In genomic region chr1:36390411-36390810, GRCh38 we compare ENCODE assay signal across 15 cellular contexts. TPM values are rescaled to one million over a fixed set of nuclear protein-coding genes. Genes with fewer than 3 reads are reported as not detected.
DNase-seq lines count a peak whose midpoint lies in the region; ATAC-seq and TF ChIP-seq lines count a peak whose summit lies in the region.
"Had no signal": no experiment of that assay in that cellular context is flagged by ENCODE, and none has a peak within 500 bp of the region (broad histone marks: within the 10 kb centered on the region; RNA-seq: fewer than 3 reads in every experiment).

No MANE protein-coding gene starts in this region.

- in situ Hi-C loops in transverse colon (cut with MboI; ENCODE audit: low pct_ligation_motif_present in 1 of 4, low pct_unique_long_range_greater_than_20kb in 1 of 4, low sequenced_read_pairs in 3 of 4) (no loop called here), HAP-1 (cut with MboI; ENCODE audit: low sequenced_read_pairs) (no loop called here)

- no peaks in the 10 kb centered on the region for H3K9me3 Mint-ChIP-seq in activated naive CD4-positive, alpha-beta T cell treated with anti-CD3 and anti-CD28 coated beads, Interleukin-2, amount 10 ng/mL, durations not matched to agents 7 days and 5 days
- no peaks in the 10 kb centered on the region for H3K9me3 Mint-ChIP-seq in memory B cell

- no peak for TF ChIP-seq EP300 in transverse colon (IDR thresholded peaks at IDR 0.05; ENCODE audit: low read depth)

- no peak for ATAC-seq in memory B cell (ENCODE audit: low read depth)
- ATAC-seq in HG02970 (IDR thresholded peaks at IDR 0.05; ENCODE audit: low FRiP score, unreplicated experiment) = no peak
- ATAC-seq: pancreas had no signal

- H4K20me1 ChIP-seq in SU-DHL-6 (ENCODE audit: low read depth, low read length) = no peaks in the 10 kb centered on the region

- no peak overlapping the region for H3K4me3 Mint-ChIP-seq in activated naive CD4-positive, alpha-beta T cell treated with anti-CD3 and anti-CD28 coated beads, Interleukin-2, amount 10 ng/mL, durations not matched to agents 7 days and 5 days
- H3K4me3 Mint-ChIP-seq in memory B cell = peak overlapping the region; percentile 67

- H3K4me2 ChIP-seq in SU-DHL-6 (ENCODE audit: low read depth, low read length, poor library complexity, severe bottlenecking) = peak overlapping the region; percentile 53

- no peaks in the 10 kb centered on the region for H3K9me2 ChIP-seq in SU-DHL-6 (replicated peaks; ENCODE audit: insufficient read depth, low read length)

- WGBS in transverse colon (ENCODE audit: low coverage in 1 of 2), 2 donors = 69 to 90% methylated on average over 2 of the region's 2 CpGs

- no peak overlapping the region for H2AFZ ChIP-seq in SU-DHL-6 (ENCODE audit: low read depth, low read length, severe bottlenecking)

- peak overlapping the region; percentile 38 for H3K9ac ChIP-seq in SU-DHL-6 (ENCODE audit: low read length)

- CTCF ChIA-PET in activated naive CD4-positive, alpha-beta T cell treated with anti-CD3 and anti-CD28 coated beads, Interleukin-2, amount 10 ng/mL, durations not matched to agents 7 days and 5 days (lab: Charles Lee) = no interaction called here

- intact Hi-C loops in transverse colon (cut with DNase I; ENCODE audit: low total_unique reads) = no loop called here

- H3K27me3 Mint-ChIP-seq in activated naive CD4-positive, alpha-beta T cell treated with anti-CD3 and anti-CD28 coated beads, Interleukin-2, amount 10 ng/mL, durations not matched to agents 7 days and 5 days = no peaks in the 10 kb centered on the region
- H3K27me3 Mint-ChIP-seq in memory B cell = no peaks in the 10 kb centered on the region

- no peaks in the 10 kb centered on the region for H3K36me3 ChIP-seq in SU-DHL-6 (ENCODE audit: low read length)
- peaks cover 0 to 18% (median 7%) of the 10 kb centered on the region in 4 donors for H3K36me3 ChIP-seq in transverse colon
- peaks cover 22% of the 10 kb centered on the region for H3K36me3 ChIP-seq in HAP-1 (replicated peaks)

- no peak for TF ChIP-seq CTCF in SU-DHL-6 (IDR thresholded peaks at IDR 0.05; ENCODE audit: insufficient read depth, low read length, poor library complexity, severe bottlenecking)
- no peak for TF ChIP-seq CTCF in transverse colon (IDR thresholded peaks at IDR 0.05)

- H3K4me1 ChIP-seq in transverse colon (peaks cover 12 to 34% (median 16%) of the 10 kb centered on the region in 4 donors), HAP-1 (peaks cover 15% of the 10 kb centered on the region)

- peaks cover 27% of the 10 kb centered on the region for H3K4me1 Mint-ChIP-seq in activated naive CD4-positive, alpha-beta T cell treated with anti-CD3 and anti-CD28 coated beads, Interleukin-2, amount 10 ng/mL, durations not matched to agents 7 days and 5 days
- peaks cover 59% of the 10 kb centered on the region for H3K4me1 Mint-ChIP-seq in memory B cell

- peaks cover 39% of the 10 kb centered on the region for H3K36me3 Mint-ChIP-seq in activated naive CD4-positive, alpha-beta T cell treated with anti-CD3 and anti-CD28 coated beads, Interleukin-2, amount 10 ng/mL, durations not matched to agents 7 days and 5 days
- peaks cover 22% of the 10 kb centered on the region for H3K36me3 Mint-ChIP-seq in memory B cell

- TF ChIP-seq POLR2A in transverse colon (IDR thresholded peaks at IDR 0.05) = no peak

- H3K27me3 ChIP-seq in SU-DHL-6 (ENCODE audit: low read length) (no peaks in the 10 kb centered on the region), transverse colon (no peaks in the 10 kb centered on the region), HAP-1 (ENCODE audit: low read depth) (no peaks in the 10 kb centered on the region)
- H3K27me3 ChIP-seq: pancreas had no signal

- peaks cover 5% of the 10 kb centered on the region; the same call in 1 of the 2 replicates for H3K79me2 ChIP-seq in SU-DHL-6 (ENCODE audit: insufficient read depth, low read length)

- H3K4me3 ChIP-seq in SU-DHL-6 (ENCODE audit: insufficient read depth, low read length, poor library complexity, severe bottlenecking) (no peak overlapping the region), transverse colon (no peak overlapping the region), HAP-1 (no peak overlapping the region)
- H3K4me3 ChIP-seq: pancreas had no signal

- peaks cover 58% of the 10 kb centered on the region for H3F3A ChIP-seq in SU-DHL-6 (ENCODE audit: insufficient read depth)

- no peaks in the 10 kb centered on the region for H3K9me3 ChIP-seq in SU-DHL-6 (ENCODE audit: insufficient read depth, low read length)
- no peaks in the 10 kb centered on the region for H3K9me3 ChIP-seq in transverse colon
- no peaks in the 10 kb centered on the region for H3K9me3 ChIP-seq in HAP-1
- H3K9me3 ChIP-seq: pancreas had no signal

- no peak for DNase-seq in activated naive CD4-positive, alpha-beta T cell treated with anti-CD3 and anti-CD28 coated beads, Interleukin-2, amount 10 ng/mL, durations not matched to agents 7 days and 5 days
- DNase-seq in activated naive CD4-positive, alpha-beta T cell treated with anti-CD3 and anti-CD28 coated beads, Interleukin-2, amount 50 U/mL, for 16 hours = no peak
- DNase-seq in memory B cell (ENCODE audit: low spot score in 2 of 2) = no peak
- DNase-seq in transverse colon = no peak
- DNase-seq in HAP-1 (ENCODE audit: low spot score in 2 of 2) = no peak
- DNase-seq in NCI-H2107 treated with DMSO at 0.1 percent for 48 hours (lab: John Stamatoyannopoulos, UW; ENCODE audit: unreplicated experiment) = no peak
- DNase-seq: Calu3, cortex of kidney, kidney, NCI-H1694 treated with DMSO at 0.1 percent for 48 hours, NCI-H510A treated with DMSO at 0.1 percent for 48 hours, pancreas, WERI-Rb-1 had no signal

- H3K27ac Mint-ChIP-seq in activated naive CD4-positive, alpha-beta T cell treated with anti-CD3 and anti-CD28 coated beads, Interleukin-2, amount 10 ng/mL, durations not matched to agents 7 days and 5 days = peak overlapping the region; percentile 67
- peak overlapping the region; percentile 84 for H3K27ac Mint-ChIP-seq in memory B cell

- H3K27ac ChIP-seq in SU-DHL-6 (ENCODE audit: low read depth, low read length) (peak overlapping the region; percentile 96), transverse colon (peak overlapping the region in 3 of 4 donors; percentile 93 to 97 (median 96))
- H3K27ac ChIP-seq: pancreas, WERI-Rb-1 had no signal

RNA-seq across cellular contexts. Expression of gene STK40, which starts 4.7 kb away (rescaled TPM):
- 100 to 1,000 TPM in 1 of 4 donors, 10 to 100 TPM in 3; 34.0 to 154 (median 44.3) TPM for total RNA-seq in transverse colon

RNA-seq across cellular contexts. Expression of gene LSM10, which starts 7.3 kb away (rescaled TPM):
- total RNA-seq in transverse colon = 10 to 100 TPM in 3 of 4 donors, not detected in 1; 25.4 to 59.8 (median 32.9) TPM

RNA-seq across cellular contexts. Expression of gene OSCP1, which starts 59.8 kb away (rescaled TPM):
- 1 to 10 TPM in 3 of 4 donors, not detected in 1; 1.2 to 4.8 (median 3.7) TPM for total RNA-seq in transverse colon
